ENCODE assay signal across 8 cellular contexts in the genomic region with DNA sequence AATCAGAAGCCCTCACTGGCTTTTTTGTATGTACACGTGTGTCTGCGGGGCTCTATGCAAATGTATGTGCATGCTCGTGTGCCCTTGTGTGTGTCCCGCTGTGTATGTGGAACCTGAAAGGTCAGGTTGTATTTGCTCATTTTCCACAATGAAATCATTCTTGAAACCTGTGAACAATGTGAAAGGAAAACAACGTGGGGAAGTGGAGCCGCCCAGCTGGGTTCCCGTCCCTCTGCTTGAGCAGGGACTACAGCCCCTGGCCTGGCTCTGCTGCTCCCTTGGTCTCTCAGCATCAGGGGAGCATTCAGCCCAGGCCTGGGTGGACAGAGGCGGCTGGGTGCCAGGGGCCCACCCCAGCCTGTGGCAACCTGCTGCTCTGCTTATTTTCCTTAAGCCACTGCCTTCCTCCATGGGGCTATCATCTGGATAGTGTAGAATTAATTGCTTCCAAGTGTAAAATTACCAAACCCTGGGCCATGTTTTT. TPM values are rescaled to one million over a fixed set of nuclear protein-coding genes. Genes with fewer than 3 reads are reported as not detected.
DNase-seq lines count a peak whose midpoint lies in the region; ATAC-seq, FAIRE-seq and TF ChIP-seq lines count a peak whose summit lies in the region.

No MANE protein-coding gene starts in this region.

- in situ Hi-C loops in gastrocnemius medialis (cut with MboI; ENCODE audit: low sequenced_read_pairs in 4 of 4): no loop called here

- no peak for TF ChIP-seq POLR2A in gastrocnemius medialis (IDR thresholded peaks at IDR 0.05)

- peaks cover 48% of the 10 kb centered on the region for H3K4me1 Mint-ChIP-seq in chondrocyte (ENCODE audit: low read depth)

- H3K36me3 Mint-ChIP-seq in chondrocyte (ENCODE audit: low read depth): no peaks in the 10 kb centered on the region

- no peaks in the 10 kb centered on the region for H3K9me3 Mint-ChIP-seq in chondrocyte (ENCODE audit: low read depth)

- intact Hi-C loops in gastrocnemius medialis (cut with DNase I; ENCODE audit: low total_unique reads): no loop called here

- no peak overlapping the region for H3K4me3 Mint-ChIP-seq in chondrocyte (ENCODE audit: unreplicated experiment)

- H3K36me3 ChIP-seq in gastrocnemius medialis: no peaks in the 10 kb centered on the region

- no peak for FAIRE-seq in HTR-8/SVneo (lab: Jason Lieb, UNC)

- no peak for DNase-seq in chondrocyte (ENCODE audit: low spot score)
- no peak for DNase-seq in gastrocnemius medialis
- no peak for DNase-seq in HTR-8/SVneo (ENCODE audit: insufficient read length, low spot score)
- no peak for DNase-seq in NCI-H526 treated with DMSO at 0.1 percent for 48 hours (lab: John Stamatoyannopoulos, UW)

- ATAC-seq in GM18870 (IDR thresholded peaks at IDR 0.05; ENCODE audit: unreplicated experiment) (peak; percentile 30), HG03175 (IDR thresholded peaks at IDR 0.05; ENCODE audit: unreplicated experiment) (peak; percentile 27), gastrocnemius medialis (no peak), HG03135 (IDR thresholded peaks at IDR 0.05; ENCODE audit: unreplicated experiment) (no peak), HG03139 (IDR thresholded peaks at IDR 0.05; ENCODE audit: unreplicated experiment) (no peak)

- no peak for TF ChIP-seq CTCF in chondrocyte (IDR thresholded peaks at IDR 0.05)
- no peak for TF ChIP-seq CTCF in gastrocnemius medialis (IDR thresholded peaks at IDR 0.05 in 4 of 5, conservative IDR thresholded peaks at IDR 0.05 in 1 of 5)

- H3K27me3 ChIP-seq in gastrocnemius medialis: no peaks in the 10 kb centered on the region

- H3K27me3 Mint-ChIP-seq in chondrocyte (ENCODE audit: low read depth): no peaks in the 10 kb centered on the region

- H3K4me3 ChIP-seq in gastrocnemius medialis: no peak overlapping the region

- H3K9me3 ChIP-seq in gastrocnemius medialis: no peaks in the 10 kb centered on the region

- no peaks in the 10 kb centered on the region for H3K4me1 ChIP-seq in gastrocnemius medialis

- H3K27ac Mint-ChIP-seq in chondrocyte (ENCODE audit: unreplicated experiment): peak overlapping the region; percentile 97

- H3K27ac ChIP-seq in gastrocnemius medialis: peak overlapping the region; percentile 56 to 71 (median 66)

RNA-seq across cellular contexts. Expression of a gene that starts 3.0 kb away (rescaled TPM):
- 0.62 TPM in 1 of 3 replicates, not detected in the others for total RNA-seq in chondrocyte
- total RNA-seq in gastrocnemius medialis: 1 to 10 TPM; 5.4 to 8.9 (median 6.9) TPM

RNA-seq across cellular contexts. Expression of a gene that starts 11.3 kb away (rescaled TPM):
- not detected in 3 replicates for total RNA-seq in chondrocyte
- total RNA-seq in gastrocnemius medialis: not detected

RNA-seq across cellular contexts. Expression of a gene that starts 20.2 kb away (rescaled TPM):
- total RNA-seq in chondrocyte (17.4 to 27.0 TPM (median 25.6 TPM) in 3 replicates), gastrocnemius medialis (10 to 100 TPM in 3 of 4 donors, 1 to 10 TPM in 1; 5.1 to 21.7 (median 13.3) TPM)

RNA-seq across cellular contexts. Expression of a gene that starts 23.1 kb away (rescaled TPM):
- total RNA-seq in chondrocyte: 26.6 to 59.2 TPM (median 58.4 TPM) in 3 replicates
- total RNA-seq in gastrocnemius medialis: 10 to 100 TPM; 10.1 to 12.5 (median 10.9) TPM

RNA-seq across cellular contexts. Expression of a gene that starts 55.6 kb away (rescaled TPM):
- total RNA-seq in chondrocyte: 2.7 to 3.7 TPM (median 3.7 TPM) in 3 replicates
- 10 to 100 TPM in 3 of 4 donors, 1 to 10 TPM in 1; 6.8 to 24.1 (median 12.5) TPM for total RNA-seq in gastrocnemius medialis

Comparison
In these comparisons a context has a peak if more than half of its experiments do, and no peak if none do; other contexts are left out.
1. ATAC-seq: peak in GM18870 (single experiment) and HG03175 (single experiment); none in gastrocnemius medialis (0 of 2), HG03135 (single experiment) and HG03139 (single experiment).